3 cellular contexts compared by ENCODE assay signal in the genomic region with DNA sequence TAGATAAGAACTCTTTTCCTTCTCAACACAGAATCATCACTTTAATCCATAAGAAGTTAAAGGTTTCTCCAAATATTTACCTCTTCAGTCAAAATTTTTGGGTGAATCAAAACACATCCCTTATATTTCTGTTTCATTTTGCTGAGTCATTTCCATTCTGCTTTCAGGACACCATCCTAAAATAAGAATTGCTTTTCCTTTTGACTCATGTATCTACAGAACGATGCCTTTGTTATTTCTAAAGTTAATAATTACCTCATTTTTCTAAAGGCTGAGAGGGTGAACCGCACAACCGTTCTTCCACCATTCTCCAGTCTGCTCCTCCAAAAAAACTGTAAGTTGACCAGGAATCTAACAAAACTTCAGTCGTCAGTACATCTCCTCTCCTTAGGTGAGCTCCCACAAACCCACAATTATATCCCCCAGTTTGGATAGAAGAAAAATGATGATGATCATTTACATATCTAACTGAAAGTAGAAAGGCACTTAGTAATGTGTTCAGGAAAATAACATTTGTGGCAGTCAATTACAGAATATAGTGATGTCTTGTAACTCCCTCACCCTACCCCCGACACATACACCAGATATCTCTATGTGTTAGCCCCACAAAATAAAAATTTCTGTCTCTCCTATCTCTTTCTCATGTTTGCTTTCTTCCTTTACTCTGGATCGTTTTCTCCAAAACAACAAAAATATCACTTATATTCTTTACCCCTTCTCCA.
TF ChIP-seq lines count a peak whose summit lies in the region.

No MANE protein-coding gene starts in this region.

TF ChIP-seq in SK-N-SH, 30 proteins besides CTCF, POLR2A, EP300 and RAD21 (continues in another document):
- TF ChIP-seq EZH2phosphoT487 (IDR thresholded peaks at IDR 0.05; ENCODE audit: borderline replicate concordance, low read depth): no peak
- no peak for TF ChIP-seq FOSL2 (IDR thresholded peaks at IDR 0.05; ENCODE audit: borderline replicate concordance, low read depth)
- TF ChIP-seq, protein P1, sequence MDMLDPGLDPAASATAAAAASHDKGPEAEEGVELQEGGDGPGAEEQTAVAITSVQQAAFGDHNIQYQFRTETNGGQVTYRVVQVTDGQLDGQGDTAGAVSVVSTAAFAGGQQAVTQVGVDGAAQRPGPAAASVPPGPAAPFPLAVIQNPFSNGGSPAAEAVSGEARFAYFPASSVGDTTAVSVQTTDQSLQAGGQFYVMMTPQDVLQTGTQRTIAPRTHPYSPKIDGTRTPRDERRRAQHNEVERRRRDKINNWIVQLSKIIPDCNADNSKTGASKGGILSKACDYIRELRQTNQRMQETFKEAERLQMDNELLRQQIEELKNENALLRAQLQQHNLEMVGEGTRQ (IDR thresholded peaks at IDR 0.05; ENCODE audit: borderline replicate concordance, low read depth, low read length): no peak
- TF ChIP-seq FOXJ3 (CRISPR knock-in tag; IDR thresholded peaks at IDR 0.05): no peak
- no peak for TF ChIP-seq RXRA (IDR thresholded peaks at IDR 0.05; ENCODE audit: borderline replicate concordance, low read depth)
- no peak for TF ChIP-seq TAF1 (IDR thresholded peaks at IDR 0.05; ENCODE audit: borderline replicate concordance, low read depth, low read length)
- TF ChIP-seq MXI1 (IDR thresholded peaks at IDR 0.05; ENCODE audit: low read depth, low read length): no peak
- TF ChIP-seq NRF1 (IDR thresholded peaks at IDR 0.05; ENCODE audit: low read depth, low read length): no peak
- TF ChIP-seq, protein P2, sequence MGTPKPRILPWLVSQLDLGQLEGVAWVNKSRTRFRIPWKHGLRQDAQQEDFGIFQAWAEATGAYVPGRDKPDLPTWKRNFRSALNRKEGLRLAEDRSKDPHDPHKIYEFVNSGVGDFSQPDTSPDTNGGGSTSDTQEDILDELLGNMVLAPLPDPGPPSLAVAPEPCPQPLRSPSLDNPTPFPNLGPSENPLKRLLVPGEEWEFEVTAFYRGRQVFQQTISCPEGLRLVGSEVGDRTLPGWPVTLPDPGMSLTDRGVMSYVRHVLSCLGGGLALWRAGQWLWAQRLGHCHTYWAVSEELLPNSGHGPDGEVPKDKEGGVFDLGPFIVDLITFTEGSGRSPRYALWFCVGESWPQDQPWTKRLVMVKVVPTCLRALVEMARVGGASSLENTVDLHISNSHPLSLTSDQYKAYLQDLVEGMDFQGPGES (IDR thresholded peaks at IDR 0.05; ENCODE audit: low read depth, low read length): no peak
- TF ChIP-seq RCOR1 (IDR thresholded peaks at IDR 0.05; ENCODE audit: low read length): no peak
- TF ChIP-seq FOXM1 (IDR thresholded peaks at IDR 0.05; ENCODE audit: low read depth): no peak
- TF ChIP-seq TCF12 (IDR thresholded peaks at IDR 0.05): no peak
- TF ChIP-seq ZBTB33 (IDR thresholded peaks at IDR 0.05; ENCODE audit: borderline replicate concordance, low read depth): no peak
- TF ChIP-seq POLR2AphosphoS5 (IDR thresholded peaks at IDR 0.05; ENCODE audit: low read depth, low read length): no peak
- TF ChIP-seq NFIC (IDR thresholded peaks at IDR 0.05; ENCODE audit: borderline replicate concordance): no peak
- TF ChIP-seq RFX5 (IDR thresholded peaks at IDR 0.05; ENCODE audit: low read length): no peak

TF ChIP-seq in SK-N-SH treated with all-trans-retinoic acid at 6 μM for 48 hours, 23 proteins besides CTCF, POLR2A, EP300 and RAD21:
- TF ChIP-seq, protein P3, sequence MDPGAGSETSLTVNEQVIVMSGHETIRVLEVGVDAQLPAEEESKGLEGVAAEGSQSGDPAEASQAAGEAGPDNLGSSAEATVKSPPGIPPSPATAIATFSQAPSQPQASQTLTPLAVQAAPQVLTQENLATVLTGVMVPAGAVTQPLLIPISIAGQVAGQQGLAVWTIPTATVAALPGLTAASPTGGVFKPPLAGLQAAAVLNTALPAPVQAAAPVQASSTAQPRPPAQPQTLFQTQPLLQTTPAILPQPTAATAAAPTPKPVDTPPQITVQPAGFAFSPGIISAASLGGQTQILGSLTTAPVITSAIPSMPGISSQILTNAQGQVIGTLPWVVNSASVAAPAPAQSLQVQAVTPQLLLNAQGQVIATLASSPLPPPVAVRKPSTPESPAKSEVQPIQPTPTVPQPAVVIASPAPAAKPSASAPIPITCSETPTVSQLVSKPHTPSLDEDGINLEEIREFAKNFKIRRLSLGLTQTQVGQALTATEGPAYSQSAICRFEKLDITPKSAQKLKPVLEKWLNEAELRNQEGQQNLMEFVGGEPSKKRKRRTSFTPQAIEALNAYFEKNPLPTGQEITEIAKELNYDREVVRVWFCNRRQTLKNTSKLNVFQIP (CRISPR knock-in tag; IDR thresholded peaks at IDR 0.05; ENCODE audit: borderline replicate concordance, low read depth): no peak
- TF ChIP-seq ZNF8 (CRISPR knock-in tag; IDR thresholded peaks at IDR 0.05) (no peak), CREB5 (CRISPR knock-in tag; IDR thresholded peaks at IDR 0.05; ENCODE audit: low read depth) (no peak), CSRNP3 (CRISPR knock-in tag; IDR thresholded peaks at IDR 0.05) (no peak), ZNF70 (CRISPR knock-in tag; IDR thresholded peaks at IDR 0.05) (no peak), SNAI2 (CRISPR knock-in tag; IDR thresholded peaks at IDR 0.05) (no peak), BACH2 (CRISPR knock-in tag; IDR thresholded peaks at IDR 0.05; ENCODE audit: borderline replicate concordance) (no peak), ZFP3 (CRISPR knock-in tag; IDR thresholded peaks at IDR 0.05) (no peak), ESRRG (CRISPR knock-in tag; IDR thresholded peaks at IDR 0.05) (no peak)

TF ChIP-seq in IMR-90, 13 proteins besides CTCF, POLR2A, EP300 and RAD21:
- TF ChIP-seq ELK1 (IDR thresholded peaks at IDR 0.05; ENCODE audit: borderline replicate concordance, low read depth, low read length): no peak
- TF ChIP-seq NFE2L2 (IDR thresholded peaks at IDR 0.05; ENCODE audit: low read depth, low read length): peak; percentile 74
